15 cellular contexts compared by ENCODE assay signal in the genomic region with DNA sequence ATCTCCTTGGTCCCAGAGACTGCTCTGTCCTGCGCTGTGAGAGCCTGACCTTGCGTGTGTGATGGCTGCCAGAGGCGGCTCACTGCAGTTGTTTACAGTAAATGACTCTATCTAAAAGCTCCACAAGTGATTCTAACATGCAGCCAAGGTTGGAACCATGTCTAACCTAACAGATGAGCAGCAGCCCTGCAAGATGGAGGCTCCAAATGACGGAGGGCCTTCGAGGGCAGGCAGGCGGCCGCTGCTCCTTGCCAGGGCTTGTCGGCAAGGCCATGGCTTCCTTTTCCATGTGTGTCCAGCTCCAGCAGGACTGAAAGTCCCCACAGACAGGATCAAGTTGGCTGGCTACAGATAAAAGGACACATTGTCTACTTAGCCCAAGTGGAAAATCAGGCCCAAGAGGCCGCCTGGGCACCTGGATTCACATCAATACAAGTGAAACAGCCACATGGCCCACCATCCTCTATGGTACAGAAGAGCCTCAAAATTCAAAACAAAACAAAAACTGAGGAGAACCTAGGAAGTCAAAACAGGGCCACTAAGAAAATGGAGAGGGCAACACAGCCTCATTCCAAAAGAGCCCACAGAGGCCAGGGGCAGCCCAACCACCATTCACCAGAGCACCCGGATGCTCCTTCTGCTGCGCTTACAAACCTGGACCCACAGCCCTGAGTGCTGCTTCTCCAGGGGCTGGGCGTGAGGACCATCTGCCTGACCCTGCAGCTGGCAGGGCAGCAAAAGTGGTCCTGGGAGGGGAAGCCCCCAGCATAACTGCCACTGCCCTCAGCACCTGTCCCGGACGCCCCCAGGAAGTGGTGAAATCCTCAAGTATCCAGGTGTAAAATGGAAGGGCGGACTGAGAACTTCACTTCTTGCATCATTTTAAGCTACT.
DNase-seq lines count a peak whose midpoint lies in the region; ATAC-seq lines count a peak whose summit lies in the region.
"Had no signal": no experiment of that assay in that cellular context is flagged by ENCODE, and none has a peak within 500 bp of the region (broad histone marks: within the 10 kb centered on the region; RNA-seq: fewer than 3 reads in every experiment).

No MANE protein-coding gene starts in this region.

- no peak overlapping the region for H3K4me3 Mint-ChIP-seq in activated T-cell treated with anti-CD3 and anti-CD28 coated beads, Interleukin-2, amount 50 U/mL, for 4 hours
- no peak overlapping the region for H3K4me3 Mint-ChIP-seq in activated CD4-positive, alpha-beta memory T cell treated with anti-CD3 and anti-CD28 coated beads, Interleukin-2, amount 10 ng/mL, durations not matched to agents 7 days and 5 days
- no peak overlapping the region for H3K4me3 Mint-ChIP-seq in stimulated activated naive B cell treated with anti-CD40 and anti-IgM and Interleukin-4, amounts not matched to agents 10 μg/mL and 1 μg/mL and 100 μg/mL, for 72 hours
- H3K4me3 Mint-ChIP-seq in natural killer cell treated with Interleukin-12 subunit alpha and Interleukin-12 subunit beta and Interleukin-15 and Interleukin-18, amount 100 ng/mL, for 72 hours: no peak overlapping the region
- H3K4me3 Mint-ChIP-seq: dendritic cell treated with granulocyte-macrophage colony-stimulating factor and Interleukin-4, amounts not matched to agents 40 ng/mL and 50 ng/mL, for 4 days had no signal

- CTCF ChIA-PET in activated CD4-positive, alpha-beta memory T cell treated with anti-CD3 and anti-CD28 coated beads, Interleukin-2, amount 10 ng/mL, durations not matched to agents 7 days and 5 days (lab: Charles Lee): no interaction called here

- DNase-seq in activated T-cell treated with anti-CD3 and anti-CD28 coated beads, Interleukin-2, amount 50 U/mL, for 48 hours: peak; percentile 13 to 17
- no peak for DNase-seq in activated T-cell treated with anti-CD3 and anti-CD28 coated beads, Interleukin-2, amount 50 U/mL, for 4 hours
- DNase-seq in activated CD4-positive, alpha-beta memory T cell treated with anti-CD3 and anti-CD28 coated beads, Interleukin-2, amount 10 ng/mL, durations not matched to agents 7 days and 5 days: peak; percentile 8
- DNase-seq in left lobe of liver (ENCODE audit: low spot score) (peak; percentile 35), NCI-H1436 (lab: John Stamatoyannopoulos, UW) (no peak)
- no peak for DNase-seq in stimulated activated naive B cell treated with anti-CD40 and anti-IgM and Interleukin-4, amounts not matched to agents 10 μg/mL and 1 μg/mL and 100 μg/mL, for 72 hours
- no peak for DNase-seq in natural killer cell treated with Interleukin-12 subunit alpha and Interleukin-12 subunit beta and Interleukin-15 and Interleukin-18, amount 100 ng/mL, for 72 hours (ENCODE audit: low spot score)
- DNase-seq: activated T-cell treated with anti-CD3 and anti-CD28 coated beads, Interleukin-2, amount 50 U/mL, for 1 hour; COR-L47; NCI-H2029 treated with DMSO at 0.1 percent for 48 hours; NCI-H69; T-helper 1 cell had no signal

- H3K4me1 Mint-ChIP-seq in activated T-cell treated with anti-CD3 and anti-CD28 coated beads, Interleukin-2, amount 50 U/mL, for 4 hours (ENCODE audit: low read depth): peaks cover 26% of the 10 kb centered on the region
- H3K4me1 Mint-ChIP-seq in activated CD4-positive, alpha-beta memory T cell treated with anti-CD3 and anti-CD28 coated beads, Interleukin-2, amount 10 ng/mL, durations not matched to agents 7 days and 5 days: peaks cover 18% of the 10 kb centered on the region
- peaks cover 11 to 34% of the 10 kb centered on the region in 2 donors for H3K4me1 Mint-ChIP-seq in stimulated activated naive B cell treated with anti-CD40 and anti-IgM and Interleukin-4, amounts not matched to agents 10 μg/mL and 1 μg/mL and 100 μg/mL, for 72 hours
- peaks cover 19 to 22% of the 10 kb centered on the region in 2 donors for H3K4me1 Mint-ChIP-seq in natural killer cell treated with Interleukin-12 subunit alpha and Interleukin-12 subunit beta and Interleukin-15 and Interleukin-18, amount 100 ng/mL, for 72 hours (ENCODE audit: low read depth in 2 of 2)

- H3K9me3 Mint-ChIP-seq in activated T-cell treated with anti-CD3 and anti-CD28 coated beads, Interleukin-2, amount 50 U/mL, for 4 hours: no peaks in the 10 kb centered on the region
- no peaks in the 10 kb centered on the region for H3K9me3 Mint-ChIP-seq in activated CD4-positive, alpha-beta memory T cell treated with anti-CD3 and anti-CD28 coated beads, Interleukin-2, amount 10 ng/mL, durations not matched to agents 7 days and 5 days
- no peaks in the 10 kb centered on the region for H3K9me3 Mint-ChIP-seq in stimulated activated naive B cell treated with anti-CD40 and anti-IgM and Interleukin-4, amounts not matched to agents 10 μg/mL and 1 μg/mL and 100 μg/mL, for 72 hours
- no peaks in the 10 kb centered on the region for H3K9me3 Mint-ChIP-seq in natural killer cell treated with Interleukin-12 subunit alpha and Interleukin-12 subunit beta and Interleukin-15 and Interleukin-18, amount 100 ng/mL, for 72 hours
- H3K9me3 Mint-ChIP-seq: dendritic cell treated with granulocyte-macrophage colony-stimulating factor and Interleukin-4, amounts not matched to agents 40 ng/mL and 50 ng/mL, for 4 days had no signal

- H3K27ac Mint-ChIP-seq in activated CD4-positive, alpha-beta memory T cell treated with anti-CD3 and anti-CD28 coated beads, Interleukin-2, amount 10 ng/mL, durations not matched to agents 7 days and 5 days: no peak overlapping the region
- H3K27ac Mint-ChIP-seq in stimulated activated naive B cell treated with anti-CD40 and anti-IgM and Interleukin-4, amounts not matched to agents 10 μg/mL and 1 μg/mL and 100 μg/mL, for 72 hours: peak overlapping the region; percentile 10
- H3K27ac Mint-ChIP-seq in natural killer cell treated with Interleukin-12 subunit alpha and Interleukin-12 subunit beta and Interleukin-15 and Interleukin-18, amount 100 ng/mL, for 72 hours: no peak overlapping the region
- H3K27ac Mint-ChIP-seq: dendritic cell treated with granulocyte-macrophage colony-stimulating factor and Interleukin-4, amounts not matched to agents 40 ng/mL and 50 ng/mL, for 4 days had no signal

- POLR2A ChIA-PET in activated CD4-positive, alpha-beta memory T cell treated with anti-CD3 and anti-CD28 coated beads, Interleukin-2, amount 10 ng/mL, durations not matched to agents 7 days and 5 days (lab: Charles Lee): no interaction called here

- peaks cover 10% of the 10 kb centered on the region for H3K36me3 Mint-ChIP-seq in activated T-cell treated with anti-CD3 and anti-CD28 coated beads, Interleukin-2, amount 50 U/mL, for 4 hours (ENCODE audit: insufficient read depth)
- H3K36me3 Mint-ChIP-seq in activated CD4-positive, alpha-beta memory T cell treated with anti-CD3 and anti-CD28 coated beads, Interleukin-2, amount 10 ng/mL, durations not matched to agents 7 days and 5 days (ENCODE audit: low read depth): peaks cover 15% of the 10 kb centered on the region
- peaks cover 36 to 42% of the 10 kb centered on the region in 2 donors for H3K36me3 Mint-ChIP-seq in stimulated activated naive B cell treated with anti-CD40 and anti-IgM and Interleukin-4, amounts not matched to agents 10 μg/mL and 1 μg/mL and 100 μg/mL, for 72 hours
- no peaks in the 10 kb centered on the region for H3K36me3 Mint-ChIP-seq in natural killer cell treated with Interleukin-12 subunit alpha and Interleukin-12 subunit beta and Interleukin-15 and Interleukin-18, amount 100 ng/mL, for 72 hours

- H3K27me3 Mint-ChIP-seq in activated T-cell treated with anti-CD3 and anti-CD28 coated beads, Interleukin-2, amount 50 U/mL, for 4 hours (ENCODE audit: low read depth): no peaks in the 10 kb centered on the region
- H3K27me3 Mint-ChIP-seq in activated CD4-positive, alpha-beta memory T cell treated with anti-CD3 and anti-CD28 coated beads, Interleukin-2, amount 10 ng/mL, durations not matched to agents 7 days and 5 days: no peaks in the 10 kb centered on the region
- H3K27me3 Mint-ChIP-seq in stimulated activated naive B cell treated with anti-CD40 and anti-IgM and Interleukin-4, amounts not matched to agents 10 μg/mL and 1 μg/mL and 100 μg/mL, for 72 hours: no peaks in the 10 kb centered on the region
- no peaks in the 10 kb centered on the region for H3K27me3 Mint-ChIP-seq in natural killer cell treated with Interleukin-12 subunit alpha and Interleukin-12 subunit beta and Interleukin-15 and Interleukin-18, amount 100 ng/mL, for 72 hours
- H3K27me3 Mint-ChIP-seq: dendritic cell treated with granulocyte-macrophage colony-stimulating factor and Interleukin-4, amounts not matched to agents 40 ng/mL and 50 ng/mL, for 4 days had no signal

- no peak for ATAC-seq in activated T-cell treated with anti-CD3 and anti-CD28 coated beads, Interleukin-2, amount 50 U/mL, for 4 hours
- ATAC-seq in left lobe of liver (no peak), HG02885 (IDR thresholded peaks at IDR 0.05; ENCODE audit: poor library complexity, unreplicated experiment) (no peak)
- ATAC-seq in stimulated activated naive B cell treated with anti-CD40 and anti-IgM and Interleukin-4, amounts not matched to agents 10 μg/mL and 1 μg/mL and 100 μg/mL, for 72 hours (replicated peaks): no peak
- no peak for ATAC-seq in natural killer cell treated with Interleukin-12 subunit alpha and Interleukin-12 subunit beta and Interleukin-15 and Interleukin-18, amount 100 ng/mL, for 72 hours
- ATAC-seq: activated CD4-positive, CD25-positive, alpha-beta regulatory T cell treated with anti-CD3 and anti-CD28 coated beads, Interleukin-2, amount 50 U/mL, for 24 hours had no signal

Comparison
In these comparisons a context has a peak if more than half of its experiments do, and no peak if none do; other contexts are left out.
1. DNase-seq: peak in activated T-cell treated with anti-CD3 and anti-CD28 coated beads, Interleukin-2, amount 50 U/mL, for 48 hours (2 of 2), activated CD4-positive, alpha-beta memory T cell treated with anti-CD3 and anti-CD28 coated beads, Interleukin-2, amount 10 ng/mL, durations not matched to agents 7 days and 5 days (single experiment) and left lobe of liver (single experiment); none in activated T-cell treated with anti-CD3 and anti-CD28 coated beads, Interleukin-2, amount 50 U/mL, for 4 hours (single experiment), stimulated activated naive B cell treated with anti-CD40 and anti-IgM and Interleukin-4, amounts not matched to agents 10 μg/mL and 1 μg/mL and 100 μg/mL, for 72 hours (single experiment), NCI-H1436 (single experiment) and natural killer cell treated with Interleukin-12 subunit alpha and Interleukin-12 subunit beta and Interleukin-15 and Interleukin-18, amount 100 ng/mL, for 72 hours (single experiment).